ENCODE assay signal across 10 cellular contexts in the genomic region with DNA sequence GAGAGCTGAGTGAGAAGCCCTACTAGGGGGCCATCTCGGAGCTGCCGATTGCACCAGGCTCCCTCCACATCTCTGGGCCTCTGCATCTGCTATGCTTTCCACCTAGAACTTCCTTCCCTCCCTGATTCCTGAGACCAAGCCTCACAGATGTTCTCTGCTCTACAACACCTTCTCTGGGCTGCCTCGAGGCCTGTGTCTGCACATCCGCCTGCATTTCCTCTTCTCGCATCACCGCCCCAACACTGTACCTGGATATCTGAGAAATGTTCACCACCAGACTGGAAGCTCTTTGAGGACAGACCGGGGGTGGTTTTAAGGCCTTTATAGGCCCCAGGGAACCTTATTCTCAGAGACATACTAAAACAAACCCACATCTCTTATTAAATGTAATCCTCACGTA. TPM values are rescaled to one million over a fixed set of nuclear protein-coding genes. Genes with fewer than 3 reads are reported as not detected.
DNase-seq lines count a peak whose midpoint lies in the region; ATAC-seq and TF ChIP-seq lines count a peak whose summit lies in the region.
"Had no signal": no experiment of that assay in that cellular context is flagged by ENCODE, and none has a peak within 500 bp of the region (broad histone marks: within the 10 kb centered on the region; RNA-seq: fewer than 3 reads in every experiment).

No MANE protein-coding gene starts in this region.

- H3K4me1 Mint-ChIP-seq in T-helper 17 cell = peaks cover 10% of the 10 kb centered on the region

- peaks cover 16% of the 10 kb centered on the region for H3F3A ChIP-seq in smooth muscle cell (ENCODE audit: low read depth)

- H3K79me2 ChIP-seq in hepatocyte (peaks cover 20% of the 10 kb centered on the region), smooth muscle cell (ENCODE audit: low read depth) (no peaks in the 10 kb centered on the region), osteoblast (ENCODE audit: insufficient read depth, low read length) (no peaks in the 10 kb centered on the region)

- H3K9me2 ChIP-seq in hepatocyte (replicated peaks; ENCODE audit: insufficient read depth) = no peaks in the 10 kb centered on the region

- TF ChIP-seq CTCF in HL-60 (IDR thresholded peaks at IDR 0.05; ENCODE audit: insufficient read depth, low read length) (no peak), hepatocyte (IDR thresholded peaks at IDR 0.05; ENCODE audit: poor library complexity) (no peak), smooth muscle cell (IDR thresholded peaks at IDR 0.05; ENCODE audit: borderline replicate concordance, insufficient read depth, poor library complexity, severe bottlenecking) (no peak), osteoblast (IDR thresholded peaks at IDR 0.05; ENCODE audit: extremely low read depth, low read depth, low read length) (no peak)

- H3K27ac Mint-ChIP-seq in T-helper 17 cell = peak overlapping the region; percentile 75

- H3K36me3 Mint-ChIP-seq in T-helper 17 cell (ENCODE audit: low read depth) = peaks cover 5% of the 10 kb centered on the region

- H4K20me1 ChIP-seq in hepatocyte (ENCODE audit: insufficient read depth, poor library complexity, severe bottlenecking) (no peaks in the 10 kb centered on the region), smooth muscle cell (ENCODE audit: low read depth) (peaks cover 11% of the 10 kb centered on the region), osteoblast (ENCODE audit: insufficient read depth, low read length) (peaks cover 15% of the 10 kb centered on the region)

- DNase-seq in HL-60 (ENCODE audit: low read depth in 1 of 2, low spot score in 1 of 2) = peak in 1 of 2 experiments; percentile 23
- no peak for DNase-seq in T-helper 17 cell
- no peak for DNase-seq in hepatocyte (ENCODE audit: low spot score)
- DNase-seq in smooth muscle cell (lab: John Stamatoyannopoulos, UW; ENCODE audit: unreplicated experiment) = no peak
- DNase-seq in AG08395 (ENCODE audit: low spot score) = no peak
- DNase-seq in stimulated activated CD4-positive, alpha-beta T cell treated with anti-CD3 and anti-CD28 coated beads, Interleukin-4, amount 100 ng/mL, for 24 hours = no peak
- no peak for DNase-seq in NCI-H2081 (lab: John Stamatoyannopoulos, UW)
- DNase-seq in osteoblast (ENCODE audit: insufficient read length, low spot score, missing footprints) = no peak
- DNase-seq: NCI-H526; stimulated activated CD4-positive, alpha-beta T cell treated with anti-CD3 and anti-CD28 coated beads, Interleukin-4, amount 100 ng/mL, for 4 hours had no signal

- H3K9me3 ChIP-seq in T-helper 17 cell (ENCODE audit: control insufficient read depth, low read length, poor library complexity, severe bottlenecking) (no peaks in the 10 kb centered on the region), hepatocyte (ENCODE audit: low read depth) (no peaks in the 10 kb centered on the region), smooth muscle cell (replicated peaks; ENCODE audit: low read depth) (no peaks in the 10 kb centered on the region), osteoblast (ENCODE audit: low read depth, low read length) (no peaks in the 10 kb centered on the region)

- H2AFZ ChIP-seq in hepatocyte (no peak overlapping the region), smooth muscle cell (ENCODE audit: low read depth) (no peak overlapping the region), osteoblast (ENCODE audit: low read length) (no peak overlapping the region)

- H3K4me3 Mint-ChIP-seq in T-helper 17 cell = no peak overlapping the region

- no peak for ATAC-seq in T-helper 17 cell

- H3K4me1 ChIP-seq in hepatocyte (ENCODE audit: insufficient read depth) (peaks cover 16% of the 10 kb centered on the region), smooth muscle cell (ENCODE audit: low read depth) (peaks cover 58% of the 10 kb centered on the region), osteoblast (ENCODE audit: insufficient read depth, low read length) (peaks cover 40% of the 10 kb centered on the region)

- H3K27ac ChIP-seq in HL-60 (replicated peaks) = peak overlapping the region; percentile 48
- peak overlapping the region; percentile 21 for H3K27ac ChIP-seq in hepatocyte
- H3K27ac ChIP-seq in smooth muscle cell (ENCODE audit: low read depth) = peak overlapping the region; percentile 89
- H3K27ac ChIP-seq in osteoblast (ENCODE audit: low read depth, low read length) = no peak overlapping the region

- H3K4me2 ChIP-seq in hepatocyte (no peak overlapping the region), smooth muscle cell (peak overlapping the region; percentile 54), osteoblast (ENCODE audit: insufficient read depth, low read length) (no peak overlapping the region)

- H3K4me3 ChIP-seq in HL-60 (replicated peaks; ENCODE audit: insufficient read depth, low read length) (no peak overlapping the region), hepatocyte (no peak overlapping the region), smooth muscle cell (no peak overlapping the region), osteoblast (ENCODE audit: insufficient read depth, low read length) (no peak overlapping the region)

- H3K27me3 ChIP-seq in HL-60 (ENCODE audit: insufficient read depth, poor library complexity, severe bottlenecking) = no peaks in the 10 kb centered on the region
- no peaks in the 10 kb centered on the region for H3K27me3 ChIP-seq in hepatocyte
- H3K27me3 ChIP-seq in smooth muscle cell (ENCODE audit: low read depth) = no peaks in the 10 kb centered on the region
- H3K27me3 ChIP-seq in osteoblast (ENCODE audit: insufficient read depth, low read length) = no peaks in the 10 kb centered on the region

- H3K36me3 ChIP-seq in hepatocyte (replicated peaks; ENCODE audit: insufficient read depth, low read depth) = no peaks in the 10 kb centered on the region
- no peaks in the 10 kb centered on the region for H3K36me3 ChIP-seq in smooth muscle cell (ENCODE audit: low read depth)
- H3K36me3 ChIP-seq in osteoblast (ENCODE audit: insufficient read depth, low read length) = no peaks in the 10 kb centered on the region

- 89% methylated on average over 8 of the region's 8 CpGs for WGBS in hepatocyte (ENCODE audit: low lambda C conversion rate, missing lambda C conversion rate)
- WGBS in smooth muscle cell (ENCODE audit: low lambda C conversion rate) = 88% methylated on average over 8 of the region's 8 CpGs

- no peaks in the 10 kb centered on the region for H3K27me3 Mint-ChIP-seq in T-helper 17 cell

- H3K9ac ChIP-seq in smooth muscle cell (ENCODE audit: low read depth) = no peak overlapping the region

RNA-seq across cellular contexts. Expression of a gene that starts 20.7 kb away (rescaled TPM):
- total RNA-seq in T-helper 17 cell (10 to 100 TPM in 1 of 2 donors, 1 to 10 TPM in 1; 9.2 to 10.5 TPM), hepatocyte (22.8 and 25.2 TPM in 2 replicates), smooth muscle cell (27.7 and 30.6 TPM in 2 replicates), osteoblast (17.7 and 18.5 TPM in 2 replicates)
- polyA plus RNA-seq in hepatocyte (47.2 and 49.8 TPM in 2 replicates), smooth muscle cell (52.4 and 55.1 TPM in 2 replicates)

RNA-seq across cellular contexts. Expression of a gene that starts 53.8 kb away (rescaled TPM):
- total RNA-seq in T-helper 17 cell (10 to 100 TPM; 19.6 to 19.7 TPM), hepatocyte (47.6 and 48.1 TPM in 2 replicates), smooth muscle cell (42.3 and 47.5 TPM in 2 replicates), osteoblast (34.5 and 37.6 TPM in 2 replicates)
- polyA plus RNA-seq in hepatocyte (24.2 and 25.7 TPM in 2 replicates), smooth muscle cell (21.9 and 36.4 TPM in 2 replicates)

RNA-seq across cellular contexts. Expression of a gene that starts 53.9 kb away (rescaled TPM):
- 1 to 10 TPM; 2.4 to 2.9 TPM for total RNA-seq in T-helper 17 cell
- total RNA-seq in hepatocyte = 10.2 and 23.5 TPM in 2 replicates
- 6.8 TPM in 2 replicates for polyA plus RNA-seq in hepatocyte
- total RNA-seq in smooth muscle cell = 6.4 and 7.4 TPM in 2 replicates
- 9.6 and 9.8 TPM in 2 replicates for polyA plus RNA-seq in smooth muscle cell
- 9.7 and 10.5 TPM in 2 replicates for total RNA-seq in osteoblast
